Comparison of ENCODE assay signal across 17 cellular contexts in the genomic region with DNA sequence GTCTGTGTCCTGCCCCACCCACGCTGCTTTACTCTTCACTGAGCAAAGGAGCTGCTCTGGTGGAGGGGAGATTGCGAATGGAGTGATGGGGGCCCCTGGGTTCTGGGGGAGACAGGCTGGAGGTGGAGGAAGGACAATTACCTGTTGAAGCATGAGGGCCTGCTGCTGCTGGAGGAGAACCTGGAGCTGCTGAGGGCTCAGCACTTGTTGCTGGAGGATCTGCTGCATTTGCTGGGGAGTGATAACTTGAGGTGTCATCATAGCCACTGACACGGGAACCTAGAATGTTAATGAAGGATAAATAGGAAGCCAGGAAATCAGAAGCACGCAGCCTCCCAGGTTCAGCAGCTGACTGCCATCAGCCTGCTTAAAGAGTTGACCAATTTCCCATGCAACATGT.
DNase-seq lines count a peak whose midpoint lies in the region; ATAC-seq and TF ChIP-seq lines count a peak whose summit lies in the region.
"Had no signal": no experiment of that assay in that cellular context is flagged by ENCODE, and none has a peak within 500 bp of the region (broad histone marks: within the 10 kb centered on the region; RNA-seq: fewer than 3 reads in every experiment).

No MANE protein-coding gene starts in this region.

- H3K9ac ChIP-seq in mammary epithelial cell (ENCODE audit: insufficient read depth, low read length): no peak overlapping the region

- H3K27ac Mint-ChIP-seq in T-cell (peak overlapping the region; percentile 86 to 90), WTC11 (no peak overlapping the region)
- H3K27ac Mint-ChIP-seq: HFFc6; stimulated activated memory B cell treated with anti-CD40 and anti-IgM and Interleukin-4, amounts not matched to agents 10 μg/mL and 1 μg/mL and 100 μg/mL, for 72 hours had no signal

- DNase-seq in breast epithelium (ENCODE audit: low spot score in 2 of 2): no peak
- no peak for DNase-seq in mammary epithelial cell
- DNase-seq in T-cell: no peak
- DNase-seq in lung (ENCODE audit: low spot score): no peak
- DNase-seq in NCI-H1092 treated with DMSO at 0.1 percent for 48 hours (lab: John Stamatoyannopoulos, UW): no peak
- no peak for DNase-seq in NCI-H345 treated with DMSO at 0.1 percent for 48 hours (lab: John Stamatoyannopoulos, UW; ENCODE audit: unreplicated experiment)
- DNase-seq in WTC11 (ENCODE audit: low spot score): no peak
- DNase-seq: HFFc6, MG63, NCI-H187 treated with DMSO at 0.1 percent for 48 hours, NCI-H526 treated with DMSO at 0.1 percent for 48 hours, OCI-M1, ovary had no signal

- no peak for TF ChIP-seq POLR2A in breast epithelium (IDR thresholded peaks at IDR 0.05)

- H3K4me1 Mint-ChIP-seq in T-cell (peaks cover 37 to 100% (median 99%) of the 10 kb centered on the region in 3 donors), WTC11 (peaks cover 99% of the 10 kb centered on the region)

- H2AFZ ChIP-seq in mammary epithelial cell (ENCODE audit: low read depth, low read length): no peak overlapping the region

- H3K4me3 ChIP-seq in breast epithelium: no peak overlapping the region
- H3K4me3 ChIP-seq in mammary epithelial cell (replicated peaks in 1 of 3; ENCODE audit: insufficient read depth in 1 of 3, low read depth in 2 of 3, low read length in 3 of 3): no peak overlapping the region
- H3K4me3 ChIP-seq in lung: no peak overlapping the region
- H3K4me3 ChIP-seq: MG63, ovary, SK-N-MC, skin epidermis had no signal

- H3K27me3 Mint-ChIP-seq in T-cell (no peaks in the 10 kb centered on the region), WTC11 (ENCODE audit: low read depth) (no peaks in the 10 kb centered on the region)
- H3K27me3 Mint-ChIP-seq: stimulated activated memory B cell treated with anti-CD40 and anti-IgM and Interleukin-4, amounts not matched to agents 10 μg/mL and 1 μg/mL and 100 μg/mL, for 72 hours had no signal

- H3K4me3 Mint-ChIP-seq in T-cell (no peak overlapping the region), WTC11 (no peak overlapping the region)
- H3K4me3 Mint-ChIP-seq: HFFc6 had no signal

- TF ChIP-seq CTCF in breast epithelium (IDR thresholded peaks at IDR 0.05): no peak
- no peak for TF ChIP-seq CTCF in mammary epithelial cell (conservative IDR thresholded peaks at IDR 0.05 in 1 of 2, IDR thresholded peaks at IDR 0.05 in 1 of 2; ENCODE audit: extremely low read depth in 1 of 2, insufficient read depth in 1 of 2, low read depth in 1 of 2, low read length in 2 of 2)
- TF ChIP-seq CTCF in lung (IDR thresholded peaks at IDR 0.05; ENCODE audit: control extremely low read depth, extremely low read depth): no peak
- no peak for TF ChIP-seq CTCF in WTC11 (IDR thresholded peaks at IDR 0.05)

- in situ Hi-C loops in mammary epithelial cell (cut with MboI; ENCODE audit: low sequenced_read_pairs in 2 of 2): loop anchor here in 1 of 2 donors (25.0 kb wide), 1 partner anchor 534 kb away; the partner anchor contains the start of gene FOXP1

- no peaks in the 10 kb centered on the region for H3K36me3 ChIP-seq in breast epithelium
- H3K36me3 ChIP-seq in mammary epithelial cell (ENCODE audit: insufficient read depth, low read length): peaks cover 10% of the 10 kb centered on the region
- peaks cover 0 to 12% of the 10 kb centered on the region in 2 donors for H3K36me3 ChIP-seq in lung (ENCODE audit: control insufficient read depth in 2 of 2, insufficient read depth in 2 of 2, low read length in 2 of 2)
- H3K36me3 ChIP-seq: ovary had no signal

- intact Hi-C loops in breast epithelium (cut with DNase I; ENCODE audit: low total_unique reads): no loop called here
- intact Hi-C loops in mammary epithelial cell (cut with micrococcal nuclease): loop anchor here (10.0 kb wide), 1 partner anchor 631 kb away; no protein-coding TSS in a partner anchor

- H3K9me3 ChIP-seq in breast epithelium (no peaks in the 10 kb centered on the region), mammary epithelial cell (replicated peaks; ENCODE audit: insufficient read depth, low read length) (no peaks in the 10 kb centered on the region), lung (ENCODE audit: control insufficient read depth in 2 of 2, insufficient read depth in 1 of 2, low read length in 1 of 2) (no peaks in the 10 kb centered on the region)
- H3K9me3 ChIP-seq: MG63, ovary had no signal

- 90% methylated on average over 4 of the region's 4 CpGs for WGBS in mammary epithelial cell (ENCODE audit: low coverage, missing lambda C conversion rate)
- 68 to 76% methylated on average over 4 of the region's 4 CpGs for WGBS in lung, 2 donors

- peak overlapping the region; percentile 13 to 15 for H3K27ac ChIP-seq in breast epithelium
- no peak overlapping the region for H3K27ac ChIP-seq in mammary epithelial cell (ENCODE audit: insufficient read depth, low read depth, low read length)
- H3K27ac ChIP-seq in lung (ENCODE audit: low read depth in 1 of 2, low read length in 1 of 2): peak overlapping the region; percentile 15 to 22
- H3K27ac ChIP-seq in temporal lobe (ENCODE audit: low read depth, low read length): peak overlapping the region; percentile 96
- H3K27ac ChIP-seq: ovary, SK-N-MC had no signal

- peaks cover 89% of the 10 kb centered on the region for H3K79me2 ChIP-seq in mammary epithelial cell (ENCODE audit: insufficient read depth, low read length)

- H3K4me1 ChIP-seq in breast epithelium (peaks cover 0 to 7% of the 10 kb centered on the region in 2 donors), mammary epithelial cell (ENCODE audit: insufficient read depth, low read length) (peaks cover 57% of the 10 kb centered on the region), lung (ENCODE audit: control insufficient read depth in 2 of 2, insufficient read depth in 2 of 2, low read length in 2 of 2) (peaks cover 13 to 54% of the 10 kb centered on the region in 2 donors)

- no peaks in the 10 kb centered on the region for H3K9me3 Mint-ChIP-seq in T-cell
- H3K9me3 Mint-ChIP-seq in WTC11: no peaks in the 10 kb centered on the region
- H3K9me3 Mint-ChIP-seq: HFFc6; stimulated activated memory B cell treated with anti-CD40 and anti-IgM and Interleukin-4, amounts not matched to agents 10 μg/mL and 1 μg/mL and 100 μg/mL, for 72 hours had no signal

- no TSS peak for BruUV-seq in mammary epithelial cell (replicated peaks; lab: Mats Ljungman, UMichigan)

- POLR2A ChIA-PET in T-cell (lab: Charles Lee) (interaction anchor here (0.6 to 1.6 kb wide), 2 partner anchors 9 to 444 kb away, joined by 3 to 7 read pairs; no protein-coding TSS in a partner anchor), WTC11 (lab: Charles Lee) (no interaction called here)

- H3K27me3 ChIP-seq in breast epithelium: no peaks in the 10 kb centered on the region
- no peaks in the 10 kb centered on the region for H3K27me3 ChIP-seq in mammary epithelial cell (ENCODE audit: insufficient read depth, low read length)
- no peaks in the 10 kb centered on the region for H3K27me3 ChIP-seq in lung (ENCODE audit: control insufficient read depth, insufficient read depth)
- H3K27me3 ChIP-seq: MG63, ovary had no signal

- H3K36me3 Mint-ChIP-seq in T-cell (peaks cover 53% of the 10 kb centered on the region), WTC11 (no peaks in the 10 kb centered on the region)

- CTCF ChIA-PET in mammary epithelial cell (lab: Charles Lee; ENCODE audit: low non-redundant PET): no interaction called here
- CTCF ChIA-PET in T-cell (lab: Charles Lee): no interaction called here
- CTCF ChIA-PET in WTC11 (lab: Charles Lee): no interaction called here

- dilution Hi-C loops in mammary epithelial cell (cut with HindIII; ENCODE audit: low sequenced_read_pairs): no loop called here

- no peak overlapping the region for H3K4me2 ChIP-seq in mammary epithelial cell (ENCODE audit: insufficient read depth, low read depth, low read length)

- no peaks in the 10 kb centered on the region for H4K20me1 ChIP-seq in mammary epithelial cell (ENCODE audit: insufficient read depth, low read length)

- ATAC-seq in T-cell (replicated peaks in 1 of 4) (no peak), lung (ENCODE audit: insufficient read depth, low FRiP score) (no peak), WTC11 (no peak)
- ATAC-seq: stimulated activated memory B cell treated with anti-CD40 and anti-IgM and Interleukin-4, amounts not matched to agents 10 μg/mL and 1 μg/mL and 100 μg/mL, for 72 hours had no signal

TF ChIP-seq in WTC11, 78 proteins besides CTCF, POLR2A, EP300 and RAD21 (continues in another document):
- TF ChIP-seq, protein P1, sequence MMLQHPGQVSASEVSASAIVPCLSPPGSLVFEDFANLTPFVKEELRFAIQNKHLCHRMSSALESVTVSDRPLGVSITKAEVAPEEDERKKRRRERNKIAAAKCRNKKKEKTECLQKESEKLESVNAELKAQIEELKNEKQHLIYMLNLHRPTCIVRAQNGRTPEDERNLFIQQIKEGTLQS (CRISPR knock-in tag; conservative IDR thresholded peaks at IDR 0.05): no peak
- TF ChIP-seq ZNF423 (CRISPR knock-in tag; IDR thresholded peaks at IDR 0.05) (no peak), IRF2 (CRISPR knock-in tag; IDR thresholded peaks at IDR 0.05; ENCODE audit: borderline replicate concordance, low read depth) (no peak), ZNF219 (CRISPR knock-in tag; IDR thresholded peaks at IDR 0.05; ENCODE audit: borderline replicate concordance) (no peak), ATF2 (CRISPR knock-in tag; IDR thresholded peaks at IDR 0.05; ENCODE audit: borderline replicate concordance, low read depth) (no peak)
- TF ChIP-seq, protein P2, sequence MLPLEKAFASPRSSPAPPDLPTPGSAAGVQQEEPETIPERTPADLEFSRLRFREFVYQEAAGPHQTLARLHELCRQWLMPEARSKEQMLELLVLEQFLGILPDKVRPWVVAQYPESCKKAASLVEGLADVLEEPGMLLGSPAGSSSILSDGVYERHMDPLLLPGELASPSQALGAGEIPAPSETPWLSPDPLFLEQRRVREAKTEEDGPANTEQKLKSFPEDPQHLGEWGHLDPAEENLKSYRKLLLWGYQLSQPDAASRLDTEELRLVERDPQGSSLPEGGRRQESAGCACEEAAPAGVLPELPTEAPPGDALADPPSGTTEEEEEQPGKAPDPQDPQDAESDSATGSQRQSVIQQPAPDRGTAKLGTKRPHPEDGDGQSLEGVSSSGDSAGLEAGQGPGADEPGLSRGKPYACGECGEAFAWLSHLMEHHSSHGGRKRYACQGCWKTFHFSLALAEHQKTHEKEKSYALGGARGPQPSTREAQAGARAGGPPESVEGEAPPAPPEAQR (CRISPR knock-in tag; IDR thresholded peaks at IDR 0.05): no peak
